ENCODE assay signal across 27 cellular contexts in the genomic region with DNA sequence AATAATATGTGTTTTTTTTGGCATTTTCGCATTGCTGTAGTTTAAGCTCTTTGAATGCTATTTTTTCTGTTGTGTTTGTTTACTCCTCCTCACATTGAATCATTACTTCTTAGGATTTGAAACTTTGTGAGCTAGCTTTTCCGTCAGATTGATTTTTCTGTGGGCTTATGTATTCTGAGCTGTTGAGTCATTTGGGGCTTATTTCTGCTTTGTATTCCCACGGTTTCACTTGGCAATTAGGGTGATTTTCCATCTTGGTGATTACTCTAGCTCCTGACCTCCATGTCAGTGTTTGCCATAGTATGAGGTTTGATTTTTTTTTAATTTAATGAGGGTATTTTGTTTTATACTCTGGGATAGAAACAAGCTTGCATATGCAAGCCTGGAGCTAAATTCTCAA.
"Had no signal": no experiment of that assay in that cellular context is flagged by ENCODE, and none has a peak within 500 bp of the region (broad histone marks: within the 10 kb centered on the region; RNA-seq: fewer than 3 reads in every experiment).

No MANE protein-coding gene starts in this region.

- H3K27ac Mint-ChIP-seq: mesothelial cell of epicardium; naive thymus-derived CD4-positive, alpha-beta T cell; natural killer cell treated with Interleukin-12 subunit alpha and Interleukin-12 subunit beta and Interleukin-15 and Interleukin-18, amount 100 ng/mL, for 72 hours; progenitor cell of endocrine pancreas; stimulated activated naive B cell treated with anti-CD40 and anti-IgM and Interleukin-4, amounts not matched to agents 10 μg/mL and 1 μg/mL and 100 μg/mL, for 72 hours had no signal

- H3K27me3 ChIP-seq: ovary, stomach, suprapubic skin, tibial artery, upper lobe of right lung had no signal

- H3K9me3 ChIP-seq: lower lobe of right lung, ovary, stomach, suprapubic skin, thoracic aorta, tibial artery, upper lobe of right lung had no signal

- H3K9me3 Mint-ChIP-seq: naive thymus-derived CD4-positive, alpha-beta T cell had no signal

- H3K36me3 Mint-ChIP-seq: mesothelial cell of epicardium; naive thymus-derived CD4-positive, alpha-beta T cell; natural killer cell treated with Interleukin-12 subunit alpha and Interleukin-12 subunit beta and Interleukin-15 and Interleukin-18, amount 100 ng/mL, for 72 hours; stimulated activated naive B cell treated with anti-CD40 and anti-IgM and Interleukin-4, amounts not matched to agents 10 μg/mL and 1 μg/mL and 100 μg/mL, for 72 hours had no signal

- H3K4me3 ChIP-seq: lower lobe of right lung, ovary, skin epidermis, stomach, suprapubic skin, thoracic aorta, tibial artery, upper lobe of right lung had no signal

- H3K27ac ChIP-seq: lower lobe of right lung, ovary, skin epidermis, stomach, suprapubic skin, thoracic aorta, tibial artery, upper lobe of right lung had no signal

- H3K36me3 ChIP-seq: lower lobe of right lung, ovary, stomach, suprapubic skin, thoracic aorta, tibial artery, upper lobe of right lung had no signal

- H3K4me1 ChIP-seq: lower lobe of right lung, stomach, suprapubic skin, tibial artery, upper lobe of right lung had no signal

- H3K27me3 Mint-ChIP-seq: naive thymus-derived CD4-positive, alpha-beta T cell; natural killer cell treated with Interleukin-12 subunit alpha and Interleukin-12 subunit beta and Interleukin-15 and Interleukin-18, amount 100 ng/mL, for 72 hours; progenitor cell of endocrine pancreas; stimulated activated naive B cell treated with anti-CD40 and anti-IgM and Interleukin-4, amounts not matched to agents 10 μg/mL and 1 μg/mL and 100 μg/mL, for 72 hours had no signal

- ATAC-seq: left cardiac atrium; left lobe of liver; lower lobe of right lung; naive thymus-derived CD4-positive, alpha-beta T cell; natural killer cell treated with Interleukin-12 subunit alpha and Interleukin-12 subunit beta and Interleukin-15 and Interleukin-18, amount 100 ng/mL, for 72 hours; right cardiac atrium; sciatic nerve; stimulated activated naive B cell treated with anti-CD40 and anti-IgM and Interleukin-4, amounts not matched to agents 10 μg/mL and 1 μg/mL and 100 μg/mL, for 72 hours; stimulated activated naive CD8-positive, alpha-beta T cell treated with anti-CD3 and anti-CD28 coated beads, Interleukin-15, Interleukin-2, amounts not matched to agents 100 U/mL and 50 U/mL, for 24 hours; upper lobe of right lung had no signal

- H3K4me3 Mint-ChIP-seq: mesothelial cell of epicardium; naive thymus-derived CD4-positive, alpha-beta T cell; natural killer cell treated with Interleukin-12 subunit alpha and Interleukin-12 subunit beta and Interleukin-15 and Interleukin-18, amount 100 ng/mL, for 72 hours; stimulated activated naive B cell treated with anti-CD40 and anti-IgM and Interleukin-4, amounts not matched to agents 10 μg/mL and 1 μg/mL and 100 μg/mL, for 72 hours had no signal

- H3K4me1 Mint-ChIP-seq: mesothelial cell of epicardium; stimulated activated naive B cell treated with anti-CD40 and anti-IgM and Interleukin-4, amounts not matched to agents 10 μg/mL and 1 μg/mL and 100 μg/mL, for 72 hours had no signal

- DNase-seq: hippocampal formation; kidney glomerular epithelial cell; left cardiac atrium; lower lobe of right lung; mammary epithelial cell; mesendoderm; naive thymus-derived CD4-positive, alpha-beta T cell; ovary; right cardiac atrium; stimulated activated CD4-positive, alpha-beta T cell treated with anti-CD3 and anti-CD28 coated beads, Interleukin-12 subunit alpha, Interleukin-12 subunit beta, amount 100 ng/mL, for 4 hours; stimulated activated CD4-positive, alpha-beta T cell treated with anti-CD3 and anti-CD28 coated beads, Interleukin-15, amount 100 ng/mL, for 24 hours; stimulated activated CD4-positive, alpha-beta T cell treated with anti-CD3 and anti-CD28 coated beads, Interleukin-2, amount 100 ng/mL, for 24 hours; stimulated activated CD4-positive, alpha-beta T cell treated with anti-CD3 and anti-CD28 coated beads, Interleukin-4, amount 100 ng/mL, for 1 hour; stimulated activated naive B cell treated with anti-CD40 and anti-IgM and Interleukin-4, amounts not matched to agents 10 μg/mL and 1 μg/mL and 100 μg/mL, for 72 hours; stimulated activated naive CD8-positive, alpha-beta T cell treated with anti-CD3 and anti-CD28 coated beads, Interleukin-15, Interleukin-2, amounts not matched to agents 100 U/mL and 50 U/mL, for 24 hours; stomach; tibial artery; trophoblast cell; upper lobe of right lung had no signal
